ENCODE assay signal across 20 cellular contexts in genomic region chr9:115513148-115513547, GRCh38.
"Had no signal": no experiment of that assay in that cellular context is flagged by ENCODE, and none has a peak within 500 bp of the region (broad histone marks: within the 10 kb centered on the region; RNA-seq: fewer than 3 reads in every experiment).

No MANE protein-coding gene starts in this region.

- H3K27ac Mint-ChIP-seq: activated CD4-positive, alpha-beta T cell treated with anti-CD3 and anti-CD28 coated beads, Interleukin-2, amount 10 ng/mL, durations not matched to agents 7 days and 5 days; activated CD8-positive, alpha-beta T cell treated with anti-CD3 and anti-CD28 coated beads, Interleukin-2, amount 10 ng/mL, durations not matched to agents 7 days and 5 days; activated T-cell treated with anti-CD3 and anti-CD28 coated beads, Interleukin-2, amount 50 U/mL, for 24 hours; mesothelial cell of epicardium; nephron; stimulated activated naive B cell treated with anti-CD40 and anti-IgM and Interleukin-4, amounts not matched to agents 10 μg/mL and 1 μg/mL and 100 μg/mL, for 72 hours had no signal

- H3K9me3 ChIP-seq: ascending aorta, colonic mucosa, left lung, thoracic aorta, upper lobe of right lung had no signal

- ATAC-seq: activated CD8-positive, alpha-beta T cell treated with anti-CD3 and anti-CD28 coated beads, Interleukin-2, amount 10 ng/mL, durations not matched to agents 7 days and 5 days; left lung; stimulated activated naive B cell treated with anti-CD40 and anti-IgM and Interleukin-4, amounts not matched to agents 10 μg/mL and 1 μg/mL and 100 μg/mL, for 72 hours; upper lobe of right lung had no signal

- DNase-seq: activated CD4-positive, alpha-beta T cell treated with anti-CD3 and anti-CD28 coated beads, Interleukin-2, amount 10 ng/mL, durations not matched to agents 7 days and 5 days; activated CD4-positive, CD25-positive, alpha-beta regulatory T cell; activated CD8-positive, alpha-beta T cell treated with anti-CD3 and anti-CD28 coated beads, Interleukin-2, amount 10 ng/mL, durations not matched to agents 7 days and 5 days; activated naive CD4-positive, alpha-beta T cell treated with anti-CD3 and anti-CD28 coated beads, Interleukin-2, amount 50 U/mL, for 16 hours; activated T-cell treated with anti-CD3 and anti-CD28 coated beads, Interleukin-2, amount 50 U/mL, for 24 hours; colonic mucosa; erythroblast; foreskin melanocyte; hypothalamus; kidney; left lung; occipital lobe; retina; stimulated activated naive B cell treated with anti-CD40 and anti-IgM and Interleukin-4, amounts not matched to agents 10 μg/mL and 1 μg/mL and 100 μg/mL, for 72 hours; upper lobe of right lung had no signal

- H3K27me3 Mint-ChIP-seq: central memory CD8-positive, alpha-beta T cell; stimulated activated naive B cell treated with anti-CD40 and anti-IgM and Interleukin-4, amounts not matched to agents 10 μg/mL and 1 μg/mL and 100 μg/mL, for 72 hours had no signal

- H3K36me3 Mint-ChIP-seq: mesothelial cell of epicardium; stimulated activated naive B cell treated with anti-CD40 and anti-IgM and Interleukin-4, amounts not matched to agents 10 μg/mL and 1 μg/mL and 100 μg/mL, for 72 hours had no signal

- H3K27ac ChIP-seq: ascending aorta, colonic mucosa, left lung, thoracic aorta, upper lobe of right lung had no signal

- H3K27me3 ChIP-seq: ascending aorta, colonic mucosa, left lung had no signal

- H3K36me3 ChIP-seq: ascending aorta, colonic mucosa, left lung, thoracic aorta, upper lobe of right lung had no signal

- H3K4me3 Mint-ChIP-seq: activated CD4-positive, alpha-beta T cell treated with anti-CD3 and anti-CD28 coated beads, Interleukin-2, amount 10 ng/mL, durations not matched to agents 7 days and 5 days; activated CD8-positive, alpha-beta T cell treated with anti-CD3 and anti-CD28 coated beads, Interleukin-2, amount 10 ng/mL, durations not matched to agents 7 days and 5 days; activated T-cell treated with anti-CD3 and anti-CD28 coated beads, Interleukin-2, amount 50 U/mL, for 24 hours; central memory CD8-positive, alpha-beta T cell; mesothelial cell of epicardium; nephron; stimulated activated naive B cell treated with anti-CD40 and anti-IgM and Interleukin-4, amounts not matched to agents 10 μg/mL and 1 μg/mL and 100 μg/mL, for 72 hours had no signal

- H3K4me1 Mint-ChIP-seq: activated CD4-positive, alpha-beta T cell treated with anti-CD3 and anti-CD28 coated beads, Interleukin-2, amount 10 ng/mL, durations not matched to agents 7 days and 5 days; central memory CD8-positive, alpha-beta T cell; stimulated activated naive B cell treated with anti-CD40 and anti-IgM and Interleukin-4, amounts not matched to agents 10 μg/mL and 1 μg/mL and 100 μg/mL, for 72 hours had no signal

- H3K9me3 Mint-ChIP-seq: activated CD4-positive, alpha-beta T cell treated with anti-CD3 and anti-CD28 coated beads, Interleukin-2, amount 10 ng/mL, durations not matched to agents 7 days and 5 days; activated T-cell treated with anti-CD3 and anti-CD28 coated beads, Interleukin-2, amount 50 U/mL, for 24 hours; central memory CD8-positive, alpha-beta T cell; mesothelial cell of epicardium; nephron; stimulated activated naive B cell treated with anti-CD40 and anti-IgM and Interleukin-4, amounts not matched to agents 10 μg/mL and 1 μg/mL and 100 μg/mL, for 72 hours had no signal

- H3K4me3 ChIP-seq: ascending aorta, colonic mucosa, left lung, thoracic aorta, upper lobe of right lung had no signal

- H3K4me1 ChIP-seq: ascending aorta, colonic mucosa, left lung, upper lobe of right lung had no signal
